In the genomic region with DNA sequence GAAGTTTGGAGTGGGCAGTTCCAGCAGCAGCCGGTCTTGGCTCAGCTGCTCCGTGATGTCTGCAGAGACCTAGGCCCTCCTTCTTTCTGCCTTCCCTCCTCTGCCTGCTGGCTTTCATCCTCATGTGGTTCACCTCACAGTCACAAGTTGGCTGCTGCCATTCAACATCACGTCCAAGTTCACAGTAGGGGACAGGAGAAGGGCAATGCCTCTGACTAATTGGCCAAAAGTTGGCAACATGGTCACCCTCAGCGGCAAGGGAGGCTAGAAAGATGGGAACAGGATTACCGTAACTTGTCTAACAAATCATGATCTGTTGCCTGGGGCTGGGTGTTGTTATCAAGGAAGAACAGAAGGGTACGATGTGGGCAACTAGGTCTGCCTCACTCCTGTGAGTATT, we compare ENCODE assay signal across 21 cellular contexts. TPM values are rescaled to one million over a fixed set of nuclear protein-coding genes. Genes with fewer than 3 reads are reported as not detected.
DNase-seq lines count a peak whose midpoint lies in the region; ATAC-seq and TF ChIP-seq lines count a peak whose summit lies in the region.
"Had no signal": no experiment of that assay in that cellular context is flagged by ENCODE, and none has a peak within 500 bp of the region (broad histone marks: within the 10 kb centered on the region; RNA-seq: fewer than 3 reads in every experiment).

No MANE protein-coding gene starts in this region.

- DNase-seq in activated T-cell treated with anti-CD3 and anti-CD28 coated beads, Interleukin-2, amount 50 U/mL, for 48 hours, result peak; percentile 10 to 14
- no peak for DNase-seq in activated T-cell treated with anti-CD3 and anti-CD28 coated beads, Interleukin-2, amount 50 U/mL, for 72 hours
- DNase-seq in astrocyte of the cerebellum (ENCODE audit: low read depth) (peak; percentile 11), left ventricle myocardium superior (no peak), stomach (peak; percentile 14), hippocampal formation (lab: John Stamatoyannopoulos, UW) (no peak), hepatic stellate cell (ENCODE audit: low spot score) (no peak)
- no peak for DNase-seq in activated CD4-positive, alpha-beta T cell treated with anti-CD3 and anti-CD28 coated beads, Interleukin-2, amount 10 ng/mL, durations not matched to agents 24 days and 14 days
- DNase-seq: CD4-positive, CD25-positive, alpha-beta regulatory T cell; IMR-90; kidney; MM.1S; NCI-H1694; PC-9; stimulated activated naive B cell treated with anti-CD40 and anti-IgM and Interleukin-4, amounts not matched to agents 10 μg/mL and 1 μg/mL and 100 μg/mL, for 72 hours; T-helper 2 cell had no signal

- peaks cover 0 to 16% (median 10%) of the 10 kb centered on the region in 3 donors for H3K27me3 ChIP-seq in stomach
- H3K27me3 ChIP-seq: pancreas had no signal

- H3K4me3 ChIP-seq in astrocyte of the cerebellum (ENCODE audit: low read depth, low read length) (no peak overlapping the region), stomach (no peak overlapping the region)
- H3K4me3 ChIP-seq: pancreas, PC-9 had no signal

- no peak overlapping the region for H3K4me3 Mint-ChIP-seq in activated T-cell treated with anti-CD3 and anti-CD28 coated beads, Interleukin-2, amount 50 U/mL, for 72 hours
- no peak overlapping the region for H3K4me3 Mint-ChIP-seq in activated CD4-positive, alpha-beta T cell treated with anti-CD3 and anti-CD28 coated beads, Interleukin-2, amount 10 ng/mL, durations not matched to agents 24 days and 14 days
- H3K4me3 Mint-ChIP-seq: brain; CD4-positive, CD25-positive, alpha-beta regulatory T cell; dendritic cell treated with granulocyte-macrophage colony-stimulating factor and Interleukin-4, amounts not matched to agents 40 ng/mL and 50 ng/mL, for 4 days; stimulated activated naive B cell treated with anti-CD40 and anti-IgM and Interleukin-4, amounts not matched to agents 10 μg/mL and 1 μg/mL and 100 μg/mL, for 72 hours had no signal

- H3K4me1 Mint-ChIP-seq in activated T-cell treated with anti-CD3 and anti-CD28 coated beads, Interleukin-2, amount 50 U/mL, for 72 hours (ENCODE audit: low read depth), result peaks cover 16% of the 10 kb centered on the region
- H3K4me1 Mint-ChIP-seq in activated CD4-positive, alpha-beta T cell treated with anti-CD3 and anti-CD28 coated beads, Interleukin-2, amount 10 ng/mL, durations not matched to agents 24 days and 14 days, result peaks cover 9% of the 10 kb centered on the region

- H3K9me3 Mint-ChIP-seq in activated T-cell treated with anti-CD3 and anti-CD28 coated beads, Interleukin-2, amount 50 U/mL, for 72 hours, result no peaks in the 10 kb centered on the region
- H3K9me3 Mint-ChIP-seq in activated CD4-positive, alpha-beta T cell treated with anti-CD3 and anti-CD28 coated beads, Interleukin-2, amount 10 ng/mL, durations not matched to agents 24 days and 14 days, result no peaks in the 10 kb centered on the region
- H3K9me3 Mint-ChIP-seq: CD4-positive, CD25-positive, alpha-beta regulatory T cell; dendritic cell treated with granulocyte-macrophage colony-stimulating factor and Interleukin-4, amounts not matched to agents 40 ng/mL and 50 ng/mL, for 4 days had no signal

- no peaks in the 10 kb centered on the region for H3K36me3 Mint-ChIP-seq in activated T-cell treated with anti-CD3 and anti-CD28 coated beads, Interleukin-2, amount 50 U/mL, for 72 hours (ENCODE audit: insufficient read depth in 2 of 2)
- no peaks in the 10 kb centered on the region for H3K36me3 Mint-ChIP-seq in activated CD4-positive, alpha-beta T cell treated with anti-CD3 and anti-CD28 coated beads, Interleukin-2, amount 10 ng/mL, durations not matched to agents 24 days and 14 days (ENCODE audit: low read depth)
- H3K36me3 Mint-ChIP-seq: brain; CD4-positive, CD25-positive, alpha-beta regulatory T cell had no signal

- H3K27ac Mint-ChIP-seq in activated T-cell treated with anti-CD3 and anti-CD28 coated beads, Interleukin-2, amount 50 U/mL, for 72 hours, result no peak overlapping the region
- H3K27ac Mint-ChIP-seq in activated CD4-positive, alpha-beta T cell treated with anti-CD3 and anti-CD28 coated beads, Interleukin-2, amount 10 ng/mL, durations not matched to agents 24 days and 14 days, result no peak overlapping the region
- H3K27ac Mint-ChIP-seq: CD4-positive, CD25-positive, alpha-beta regulatory T cell; dendritic cell treated with granulocyte-macrophage colony-stimulating factor and Interleukin-4, amounts not matched to agents 40 ng/mL and 50 ng/mL, for 4 days had no signal

- H3K36me3 ChIP-seq in stomach, result no peaks in the 10 kb centered on the region
- H3K36me3 ChIP-seq: pancreas had no signal

- H3K27ac ChIP-seq in stomach, result peak overlapping the region in 1 of 5 donors; percentile 25
- H3K27ac ChIP-seq: HL-60, pancreas, PC-9 had no signal

- in situ Hi-C loops in astrocyte of the cerebellum (cut with HindIII; ENCODE audit: low sequenced_read_pairs), result loop anchor here (5.0 to 25.0 kb wide), 2 partner anchors 39 to 114 kb away; a partner anchor contains a TSS

- intact Hi-C loops in left ventricle myocardium superior (cut with micrococcal nuclease) (no loop called here), stomach (cut with DNase I; ENCODE audit: low total_unique reads) (no loop called here)
- intact Hi-C loops in activated CD4-positive, alpha-beta T cell treated with anti-CD3 and anti-CD28 coated beads, Interleukin-2, amount 10 ng/mL, durations not matched to agents 24 days and 14 days (cut with micrococcal nuclease), result no loop called here

- WGBS in stomach, 5 donors, result 69 to 88% (median 73%) methylated on average over 6 of the region's 6 CpGs

- ATAC-seq in activated T-cell treated with anti-CD3 and anti-CD28 coated beads, Interleukin-2, amount 50 U/mL, for 72 hours (replicated peaks in 1 of 2), result no peak
- ATAC-seq in left ventricle myocardium superior, result peak; percentile 56
- ATAC-seq: pancreas; stimulated activated naive B cell treated with anti-CD40 and anti-IgM and Interleukin-4, amounts not matched to agents 10 μg/mL and 1 μg/mL and 100 μg/mL, for 72 hours had no signal

- no peak for TF ChIP-seq EP300 in stomach (IDR thresholded peaks at IDR 0.05)

- no peaks in the 10 kb centered on the region for H3K27me3 Mint-ChIP-seq in activated T-cell treated with anti-CD3 and anti-CD28 coated beads, Interleukin-2, amount 50 U/mL, for 72 hours (ENCODE audit: low read depth)
- H3K27me3 Mint-ChIP-seq in activated CD4-positive, alpha-beta T cell treated with anti-CD3 and anti-CD28 coated beads, Interleukin-2, amount 10 ng/mL, durations not matched to agents 24 days and 14 days, result peaks cover 2% of the 10 kb centered on the region
- H3K27me3 Mint-ChIP-seq: stimulated activated naive B cell treated with anti-CD40 and anti-IgM and Interleukin-4, amounts not matched to agents 10 μg/mL and 1 μg/mL and 100 μg/mL, for 72 hours had no signal

- no peak for TF ChIP-seq POLR2A in stomach (IDR thresholded peaks at IDR 0.05)

- H3K4me1 ChIP-seq in stomach, result peaks cover 0 to 19% (median 4%) of the 10 kb centered on the region in 4 donors
- H3K4me1 ChIP-seq: pancreas had no signal

- no peaks in the 10 kb centered on the region for H3K9me3 ChIP-seq in stomach
- H3K9me3 ChIP-seq: pancreas had no signal

- no peak for TF ChIP-seq CTCF in astrocyte of the cerebellum (IDR thresholded peaks at IDR 0.05; ENCODE audit: low read depth, low read length, missing control alignments)
- TF ChIP-seq CTCF in stomach (IDR thresholded peaks at IDR 0.05), result no peak

RNA-seq across cellular contexts. Expression of a gene that starts 7.8 kb away (rescaled TPM):
- total RNA-seq in activated T-cell treated with anti-CD3 and anti-CD28 coated beads, Interleukin-2, amount 50 U/mL, for 72 hours, result 1 to 10 TPM; 6.0 to 7.2 TPM
- 1.0 TPM for total RNA-seq in left ventricle myocardium superior
- 1 to 10 TPM in 3 of 5 donors, under 1 TPM in 1, not detected in 1; 0.58 to 3.5 (median 1.5) TPM for total RNA-seq in stomach
- 1 to 10 TPM; 1.8 to 3.2 (median 1.9) TPM for polyA plus RNA-seq in stomach
- total RNA-seq in activated CD4-positive, alpha-beta T cell treated with anti-CD3 and anti-CD28 coated beads, Interleukin-2, amount 10 ng/mL, durations not matched to agents 24 days and 14 days, result 6.3 and 6.8 TPM in 2 replicates
- total RNA-seq: PC-9, SK-MEL-5 had no signal

Comparison
In these comparisons a context has a peak if more than half of its experiments do, and no peak if none do; other contexts are left out.
1. DNase-seq: peak in activated T-cell treated with anti-CD3 and anti-CD28 coated beads, Interleukin-2, amount 50 U/mL, for 48 hours (2 of 2), astrocyte of the cerebellum (single experiment) and stomach (single experiment); none in activated T-cell treated with anti-CD3 and anti-CD28 coated beads, Interleukin-2, amount 50 U/mL, for 72 hours (0 of 2), left ventricle myocardium superior (single experiment), hippocampal formation (0 of 2), hepatic stellate cell (single experiment) and activated CD4-positive, alpha-beta T cell treated with anti-CD3 and anti-CD28 coated beads, Interleukin-2, amount 10 ng/mL, durations not matched to agents 24 days and 14 days (single experiment).